Comparison of ENCODE assay signal across 34 cellular contexts in genomic region chr12:117590386-117590785, GRCh38.
"Had no signal": no experiment of that assay in that cellular context is flagged by ENCODE, and none has a peak within 500 bp of the region (broad histone marks: within the 10 kb centered on the region; RNA-seq: fewer than 3 reads in every experiment).

No MANE protein-coding gene starts in this region.

- H3K4me3 ChIP-seq: MG63 had no signal

- DNase-seq: Karpas-422, Kasumi-1, MG63, MM.1S, MV-4-11, NCI-H1048, NCI-H1092, NCI-H1092 treated with DMSO at 0.1 percent for 48 hours, NCI-H1105, NCI-H1105 treated with DMSO at 0.1 percent for 48 hours, NCI-H1417, NCI-H1417 treated with DMSO at 0.1 percent for 48 hours, NCI-H1436, NCI-H1436 treated with DMSO at 0.1 percent for 48 hours, NCI-H146, NCI-H1694, NCI-H1694 treated with DMSO at 0.1 percent for 48 hours, NCI-H187, NCI-H187 treated with DMSO at 0.1 percent for 48 hours, NCI-H1930, NCI-H2029, NCI-H2029 treated with DMSO at 0.1 percent for 48 hours, NCI-H2081, NCI-H2081 treated with DMSO at 0.1 percent for 48 hours, NCI-H2107, NCI-H2171, NCI-H2171 treated with DMSO at 0.1 percent for 48 hours, NCI-H2227 treated with DMSO at 0.1 percent for 48 hours, NCI-H226, NCI-H345, NCI-H446, NCI-H446 treated with DMSO at 0.1 percent for 48 hours, NCI-H510A, NCI-H510A treated with DMSO at 0.1 percent for 48 hours had no signal

- H3K36me3 ChIP-seq: MG63 had no signal

- H3K9me3 ChIP-seq: MG63 had no signal

- H3K27me3 ChIP-seq: MG63 had no signal
